In the genomic region with DNA sequence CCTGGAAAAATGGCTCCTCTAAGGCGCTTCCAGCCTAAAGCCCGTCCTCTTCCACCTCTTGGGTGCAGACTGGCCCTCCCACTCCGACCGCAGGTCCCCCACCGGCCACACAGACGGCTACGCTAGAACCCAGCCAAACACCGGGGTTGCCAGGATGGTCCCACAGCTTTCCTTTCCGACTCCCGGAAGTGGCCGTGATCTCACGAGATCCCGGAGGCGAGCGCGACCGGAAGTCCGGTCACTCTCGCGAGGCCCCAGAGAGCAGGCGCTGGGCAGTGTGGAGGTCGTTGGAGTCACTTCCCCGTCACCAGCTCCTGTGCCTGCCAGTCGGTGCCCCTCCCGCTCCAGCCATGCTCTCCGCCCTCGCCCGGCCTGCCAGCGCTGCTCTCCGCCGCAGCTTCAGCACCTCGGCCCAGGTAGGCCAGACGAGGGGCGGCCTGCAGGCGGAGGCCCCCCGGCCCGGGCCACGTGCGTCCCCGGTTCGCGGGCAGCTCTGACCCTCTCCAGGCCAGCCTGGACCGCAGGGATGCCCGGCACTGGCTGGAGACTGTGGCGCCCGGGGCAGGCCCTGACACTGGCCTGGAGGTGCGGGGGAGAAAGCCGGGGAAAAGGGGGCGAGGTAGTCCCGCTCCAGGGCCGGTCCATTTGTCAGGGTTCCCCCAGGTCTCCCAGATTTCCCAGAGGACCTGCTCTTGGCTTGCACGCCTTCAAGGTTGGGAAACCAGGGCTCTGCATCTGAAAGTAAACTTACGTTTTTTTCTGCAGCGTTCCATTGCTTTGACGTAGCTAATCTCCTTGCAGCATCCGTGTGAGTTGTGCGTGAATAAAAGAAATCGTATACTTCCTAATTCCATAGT, we compare ENCODE assay signal across 8 cellular contexts. TPM values are rescaled to one million over a fixed set of nuclear protein-coding genes. Genes with fewer than 3 reads are reported as not detected.
DNase-seq lines count a peak whose midpoint lies in the region; ATAC-seq and TF ChIP-seq lines count a peak whose summit lies in the region.

A gene with protein sequence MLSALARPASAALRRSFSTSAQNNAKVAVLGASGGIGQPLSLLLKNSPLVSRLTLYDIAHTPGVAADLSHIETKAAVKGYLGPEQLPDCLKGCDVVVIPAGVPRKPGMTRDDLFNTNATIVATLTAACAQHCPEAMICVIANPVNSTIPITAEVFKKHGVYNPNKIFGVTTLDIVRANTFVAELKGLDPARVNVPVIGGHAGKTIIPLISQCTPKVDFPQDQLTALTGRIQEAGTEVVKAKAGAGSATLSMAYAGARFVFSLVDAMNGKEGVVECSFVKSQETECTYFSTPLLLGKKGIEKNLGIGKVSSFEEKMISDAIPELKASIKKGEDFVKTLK (plus strand): TSS at position 296 of the 857 bp plus-strand sequence. CDS start 55 bp downstream, at position 351.
A gene with protein sequence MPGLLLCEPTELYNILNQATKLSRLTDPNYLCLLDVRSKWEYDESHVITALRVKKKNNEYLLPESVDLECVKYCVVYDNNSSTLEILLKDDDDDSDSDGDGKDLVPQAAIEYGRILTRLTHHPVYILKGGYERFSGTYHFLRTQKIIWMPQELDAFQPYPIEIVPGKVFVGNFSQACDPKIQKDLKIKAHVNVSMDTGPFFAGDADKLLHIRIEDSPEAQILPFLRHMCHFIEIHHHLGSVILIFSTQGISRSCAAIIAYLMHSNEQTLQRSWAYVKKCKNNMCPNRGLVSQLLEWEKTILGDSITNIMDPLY (minus strand): TSS at position 190 of the 857 bp plus-strand sequence. CDS start 17,477 bp downstream, outside the sequence.

- under 1% methylated on average over 54 of the region's 58 CpGs for WGBS in prostate gland

- DNase-seq in NCI-H1694 treated with DMSO at 0.1 percent for 48 hours (lab: John Stamatoyannopoulos, UW) (peak; percentile 82), T-helper 2 cell (peak; percentile 64 to 96 (median 82)), left ventricle myocardium superior (peak; percentile 97), prostate gland (ENCODE audit: low spot score) (peak; percentile 91), ureter (ENCODE audit: low spot score) (peak; percentile 94)

- H3K27ac ChIP-seq in angular gyrus (ENCODE audit: low read depth, low read length) (peak within 1 kb of the TSS; percentile 72), prostate gland (peak within 1 kb of the TSS; percentile 72 to 84)

- peak; percentile 72 for TF ChIP-seq POLR2A in prostate gland (IDR thresholded peaks at IDR 0.05)

- peak within 1 kb of the TSS; percentile 90 to 98 for H3K4me3 ChIP-seq in prostate gland

- H3K9me3 ChIP-seq in prostate gland: no peaks in the 10 kb centered on the region

- no peaks in the 10 kb centered on the region for H3K27me3 ChIP-seq in prostate gland (replicated peaks; ENCODE audit: insufficient read depth)

- no peaks in the 10 kb centered on the region for H3K36me3 ChIP-seq in prostate gland

- ATAC-seq in GM18502 (IDR thresholded peaks at IDR 0.05; ENCODE audit: poor library complexity, unreplicated experiment) (peak; percentile 95), HG02938 (IDR thresholded peaks at IDR 0.05; ENCODE audit: unreplicated experiment) (peak; percentile 88), left ventricle myocardium superior (peak; percentile 96)

- peaks cover 8% of the 10 kb centered on the region for H3K4me1 ChIP-seq in prostate gland (replicated peaks)

- intact Hi-C loops in left ventricle myocardium superior (cut with micrococcal nuclease): no loop called here
- intact Hi-C loops in prostate gland (cut with DNase I): no loop called here

- TF ChIP-seq CTCF in prostate gland (IDR thresholded peaks at IDR 0.05): no peak

RNA-seq across cellular contexts. Expression of the first gene that starts in this region (rescaled TPM):
- total RNA-seq in left ventricle myocardium superior (680 TPM), prostate gland (100 to 1,000 TPM; 116 to 117 TPM), ureter (177 TPM)

RNA-seq across cellular contexts. Expression of the second gene that starts in this region (rescaled TPM):
- 21.9 TPM for total RNA-seq in left ventricle myocardium superior
- 10 to 100 TPM; 29.8 to 94.5 TPM for total RNA-seq in prostate gland
- 45.4 TPM for total RNA-seq in ureter

Comparison
In these comparisons a context has a peak if more than half of its experiments do, and no peak if none do; other contexts are left out.
1. Peak in every context shown above with its lines: DNase-seq, ATAC-seq, H3K4me3 ChIP-seq and H3K27ac ChIP-seq.